32 cellular contexts compared by ENCODE assay signal in the genomic region with DNA sequence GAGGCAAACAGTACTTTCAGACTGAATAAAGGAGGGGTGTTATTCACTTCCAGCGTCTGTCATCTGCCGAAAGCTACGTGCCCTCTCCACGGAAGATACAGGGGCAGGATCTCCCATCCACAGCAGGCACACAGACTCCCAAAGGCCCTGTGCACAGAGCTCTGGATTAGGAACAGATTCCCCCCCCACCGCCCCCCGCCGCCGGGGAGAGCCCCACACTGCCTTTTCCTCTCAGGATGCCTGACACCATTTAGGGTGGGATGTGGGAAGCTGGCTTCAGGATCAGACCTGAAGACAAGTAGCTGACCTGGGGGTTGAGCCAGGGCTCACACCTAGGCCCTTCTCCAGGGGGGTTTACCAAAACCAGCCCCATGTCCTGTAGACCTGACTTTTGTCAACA. TPM values are rescaled to one million over a fixed set of nuclear protein-coding genes. Genes with fewer than 3 reads are reported as not detected.
"Had no signal": no experiment of that assay in that cellular context is flagged by ENCODE, and none has a peak within 500 bp of the region (broad histone marks: within the 10 kb centered on the region; RNA-seq: fewer than 3 reads in every experiment).

No MANE protein-coding gene starts in this region.

- H3K9me3 Mint-ChIP-seq: mesothelial cell of epicardium; naive B cell; natural killer cell; nephron progenitor cell; stimulated activated naive B cell treated with anti-CD40 and anti-IgM and Interleukin-4, amounts not matched to agents 10 μg/mL and 1 μg/mL and 100 μg/mL, for 72 hours had no signal

- H3K36me3 ChIP-seq: ovary, prostate gland, thyroid gland, transverse colon had no signal

- H3K36me3 Mint-ChIP-seq: mesothelial cell of epicardium, natural killer cell had no signal

- H3K4me1 Mint-ChIP-seq: mesothelial cell of epicardium; natural killer cell; stimulated activated naive B cell treated with anti-CD40 and anti-IgM and Interleukin-4, amounts not matched to agents 10 μg/mL and 1 μg/mL and 100 μg/mL, for 72 hours had no signal

- ATAC-seq: left cardiac atrium; left ventricle myocardium superior; lower lobe of right lung; natural killer cell; stimulated activated naive B cell treated with anti-CD40 and anti-IgM and Interleukin-4, amounts not matched to agents 10 μg/mL and 1 μg/mL and 100 μg/mL, for 72 hours had no signal

- H3K27me3 Mint-ChIP-seq: naive B cell; stimulated activated naive B cell treated with anti-CD40 and anti-IgM and Interleukin-4, amounts not matched to agents 10 μg/mL and 1 μg/mL and 100 μg/mL, for 72 hours had no signal

- FAIRE-seq: keratinocyte, urothelium cell line had no signal

- H3K4me3 Mint-ChIP-seq: mesothelial cell of epicardium; naive B cell; natural killer cell; nephron progenitor cell; stimulated activated naive B cell treated with anti-CD40 and anti-IgM and Interleukin-4, amounts not matched to agents 10 μg/mL and 1 μg/mL and 100 μg/mL, for 72 hours had no signal

- H3K4me1 ChIP-seq: heart right ventricle, lower lobe of right lung, prostate gland, testis, transverse colon, upper lobe of left lung had no signal

- H3K27me3 ChIP-seq: heart right ventricle, ovary, stomach, testis, thyroid gland, transverse colon, upper lobe of left lung had no signal

- H3K27ac Mint-ChIP-seq: mesothelial cell of epicardium; naive B cell; natural killer cell; nephron progenitor cell; stimulated activated naive B cell treated with anti-CD40 and anti-IgM and Interleukin-4, amounts not matched to agents 10 μg/mL and 1 μg/mL and 100 μg/mL, for 72 hours had no signal

- DNase-seq: heart right ventricle; hippocampal formation; kidney glomerular epithelial cell; left cardiac atrium; left ventricle myocardium superior; lower lobe of right lung; mammary epithelial cell; mesendoderm; naive B cell; natural killer cell; nephron progenitor cell; ovary; retina; right cardiac atrium; stimulated activated CD4-positive, alpha-beta T cell treated with anti-CD3 and anti-CD28 coated beads, Interleukin-12 subunit alpha, Interleukin-12 subunit beta, amount 100 ng/mL, for 4 hours; stimulated activated CD4-positive, alpha-beta T cell treated with anti-CD3 and anti-CD28 coated beads, Interleukin-15, amount 100 ng/mL, for 24 hours; stimulated activated CD4-positive, alpha-beta T cell treated with anti-CD3 and anti-CD28 coated beads, Interleukin-2, amount 100 ng/mL, for 24 hours; stimulated activated CD4-positive, alpha-beta T cell treated with anti-CD3 and anti-CD28 coated beads, Interleukin-4, amount 100 ng/mL, for 1 hour; stimulated activated naive B cell treated with anti-CD40 and anti-IgM and Interleukin-4, amounts not matched to agents 10 μg/mL and 1 μg/mL and 100 μg/mL, for 72 hours; stimulated activated naive CD8-positive, alpha-beta T cell treated with anti-CD3 and anti-CD28 coated beads, Interleukin-15, Interleukin-2, amounts not matched to agents 100 U/mL and 50 U/mL, for 24 hours; stomach; testis; thyroid gland; transverse colon had no signal

- H3K9me3 ChIP-seq: heart right ventricle, lower lobe of right lung, ovary, prostate gland, stomach, testis, thyroid gland, transverse colon, upper lobe of left lung had no signal

- H3K4me2 ChIP-seq: smooth muscle cell had no signal

- H3K4me3 ChIP-seq: heart right ventricle, lower lobe of right lung, ovary, prostate gland, smooth muscle cell, stomach, testis, thyroid gland, transverse colon, upper lobe of left lung had no signal

- H3K27ac ChIP-seq: heart right ventricle, lower lobe of right lung, ovary, prostate gland, stomach, testis, thyroid gland, transverse colon, upper lobe of left lung had no signal

RNA-seq across cellular contexts. Expression of a gene that starts 8.4 kb away (rescaled TPM):
- total RNA-seq: mononuclear cell, skeletal muscle tissue, smooth muscle cell had no signal
